ENCODE assay signal across 15 cellular contexts in the genomic region with DNA sequence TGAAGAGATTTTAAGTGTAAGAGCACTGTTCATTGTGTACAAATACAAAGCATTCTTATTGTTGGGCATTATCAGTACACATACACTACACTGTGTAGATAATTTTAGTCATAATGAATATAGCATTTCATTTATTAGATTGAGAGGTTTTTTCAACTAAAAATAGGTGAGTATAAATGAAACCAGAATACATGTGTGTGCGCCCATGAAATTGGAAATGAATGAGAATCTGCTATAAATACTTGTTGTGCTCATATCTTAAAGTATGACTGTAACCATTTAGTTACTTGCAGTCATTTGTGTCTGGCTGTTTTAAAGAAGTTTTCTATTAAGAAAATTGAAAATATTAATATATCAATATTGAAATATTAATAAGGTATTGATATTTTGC.
A peak's percentile ranks its signal among the peaks of the same experiment; 100 is the strongest.
DNase-seq lines count a peak whose midpoint lies in the region; ATAC-seq and TF ChIP-seq lines count a peak whose summit lies in the region.
"Had no signal": no experiment of that assay in that cellular context is flagged by ENCODE, and none has a peak within 500 bp of the region (broad histone marks: within the 10 kb centered on the region; RNA-seq: fewer than 3 reads in every experiment).

No MANE protein-coding gene starts in this region.

- H3K4me3 Mint-ChIP-seq in activated naive CD8-positive, alpha-beta T cell treated with anti-CD3 and anti-CD28 coated beads for 36 hours: no peak overlapping the region
- H3K4me3 Mint-ChIP-seq: activated naive CD4-positive, alpha-beta T cell treated with anti-CD3 and anti-CD28 coated beads, Interleukin-2, amount 50 U/mL, for 24 hours; stimulated activated naive CD8-positive, alpha-beta T cell treated with anti-CD3 and anti-CD28 coated beads, Interleukin-15, Interleukin-2, amounts not matched to agents 100 ng/mL and 50 ng/mL, for 24 hours had no signal

- intact Hi-C loops in dorsolateral prefrontal cortex (cut with DNase I): no loop called here
- intact Hi-C loops in cardiac septum (cut with DNase I): no loop called here

- no peak overlapping the region for H3K27ac ChIP-seq in dorsolateral prefrontal cortex
- H3K27ac ChIP-seq: spleen, VCaP had no signal

- ATAC-seq in GM19395 (IDR thresholded peaks at IDR 0.05; ENCODE audit: unreplicated experiment) (peak; percentile 71), HG02852 (IDR thresholded peaks at IDR 0.05; ENCODE audit: unreplicated experiment) (peak; percentile 80), HG03565 (IDR thresholded peaks at IDR 0.05; ENCODE audit: unreplicated experiment) (peak; percentile 59)
- ATAC-seq: Panc1 had no signal

- DNase-seq in GM10266 (ENCODE audit: extremely low spot score) (peak; percentile 18), dorsolateral prefrontal cortex (no peak), cardiac septum (ENCODE audit: low spot score) (no peak), HUDEP-2 (lab: John Stamatoyannopoulos, UW; ENCODE audit: unreplicated experiment in 76 of 76) (no peak)
- no peak for DNase-seq in activated naive CD8-positive, alpha-beta T cell treated with anti-CD3 and anti-CD28 coated beads for 36 hours
- DNase-seq: effector CD4-positive, alpha-beta T cell; NCI-H187 treated with DMSO at 0.1 percent for 48 hours; spleen had no signal

- TF ChIP-seq CTCF in GM10266 (IDR thresholded peaks at IDR 0.05; ENCODE audit: control insufficient read depth, insufficient read depth, low read depth, missing control alignments) (no peak), dorsolateral prefrontal cortex (IDR thresholded peaks at IDR 0.05 in 54 of 56, conservative IDR thresholded peaks at IDR 0.05 in 2 of 56; ENCODE audit: low read depth in 1 of 56, partially characterized antibody in 56 of 56) (no peak)

- no peaks in the 10 kb centered on the region for H3K9me3 Mint-ChIP-seq in activated naive CD8-positive, alpha-beta T cell treated with anti-CD3 and anti-CD28 coated beads for 36 hours
- H3K9me3 Mint-ChIP-seq: activated naive CD4-positive, alpha-beta T cell treated with anti-CD3 and anti-CD28 coated beads, Interleukin-2, amount 50 U/mL, for 24 hours; stimulated activated naive CD8-positive, alpha-beta T cell treated with anti-CD3 and anti-CD28 coated beads, Interleukin-15, Interleukin-2, amounts not matched to agents 100 ng/mL and 50 ng/mL, for 24 hours had no signal

- no peaks in the 10 kb centered on the region for H3K36me3 Mint-ChIP-seq in activated naive CD8-positive, alpha-beta T cell treated with anti-CD3 and anti-CD28 coated beads for 36 hours
- H3K36me3 Mint-ChIP-seq: activated naive CD4-positive, alpha-beta T cell treated with anti-CD3 and anti-CD28 coated beads, Interleukin-2, amount 50 U/mL, for 24 hours had no signal

- no peaks in the 10 kb centered on the region for H3K4me1 Mint-ChIP-seq in activated naive CD8-positive, alpha-beta T cell treated with anti-CD3 and anti-CD28 coated beads for 36 hours
- H3K4me1 Mint-ChIP-seq: activated naive CD4-positive, alpha-beta T cell treated with anti-CD3 and anti-CD28 coated beads, Interleukin-2, amount 50 U/mL, for 24 hours had no signal

- H3K27me3 ChIP-seq in dorsolateral prefrontal cortex: no peaks in the 10 kb centered on the region
- H3K27me3 ChIP-seq: spleen had no signal

- no peaks in the 10 kb centered on the region for H3K27me3 Mint-ChIP-seq in activated naive CD8-positive, alpha-beta T cell treated with anti-CD3 and anti-CD28 coated beads for 36 hours
- H3K27me3 Mint-ChIP-seq: activated naive CD4-positive, alpha-beta T cell treated with anti-CD3 and anti-CD28 coated beads, Interleukin-2, amount 50 U/mL, for 24 hours had no signal

- no peak overlapping the region for H3K27ac Mint-ChIP-seq in activated naive CD8-positive, alpha-beta T cell treated with anti-CD3 and anti-CD28 coated beads for 36 hours
- H3K27ac Mint-ChIP-seq: activated naive CD4-positive, alpha-beta T cell treated with anti-CD3 and anti-CD28 coated beads, Interleukin-2, amount 50 U/mL, for 24 hours; stimulated activated naive CD8-positive, alpha-beta T cell treated with anti-CD3 and anti-CD28 coated beads, Interleukin-15, Interleukin-2, amounts not matched to agents 100 ng/mL and 50 ng/mL, for 24 hours had no signal

- no peak overlapping the region for H3K4me3 ChIP-seq in dorsolateral prefrontal cortex
- H3K4me3 ChIP-seq: spleen had no signal
